ENCODE assay signal across 27 cellular contexts in genomic region chr14:45140661-45141187, GRCh38.
"Had no signal": no experiment of that assay in that cellular context is flagged by ENCODE, and none has a peak within 500 bp of the region (broad histone marks: within the 10 kb centered on the region; RNA-seq: fewer than 3 reads in every experiment).

No MANE protein-coding gene starts in this region.

- ATAC-seq: activated CD8-positive, alpha-beta T cell treated with anti-CD3 and anti-CD28 coated beads, Interleukin-2, amount 10 ng/mL, durations not matched to agents 7 days and 5 days; body of pancreas; esophagus mucosa; left cardiac atrium had no signal

- H3K4me3 ChIP-seq: body of pancreas, hepatocyte, ovary, prostate gland, spleen, thoracic aorta, vagina had no signal

- H2AFZ ChIP-seq: hepatocyte had no signal

- H3K27me3 Mint-ChIP-seq: activated naive CD4-positive, alpha-beta T cell treated with anti-CD3 and anti-CD28 coated beads, Interleukin-2, amount 50 U/mL, for 24 hours; memory B cell; type B pancreatic cell had no signal

- H3K4me2 ChIP-seq: hepatocyte had no signal

- H3K4me1 ChIP-seq: prostate gland had no signal

- H3K9me3 ChIP-seq: body of pancreas, neutrophil, ovary, prostate gland, spleen, thoracic aorta, vagina had no signal

- DNase-seq: activated CD4-positive, alpha-beta T cell treated with anti-CD3 and anti-CD28 coated beads for 1 hour; activated CD4-positive, alpha-beta T cell treated with anti-CD3 and anti-CD28 coated beads, Interleukin-2, amount 50 U/mL, for 1 hour; activated CD8-positive, alpha-beta T cell treated with anti-CD3 and anti-CD28 coated beads, Interleukin-2, amount 10 ng/mL, durations not matched to agents 7 days and 5 days; activated gamma-delta T cell treated with Interleukin-2 at 50 U/mL for 16 hours; anterior cingulate cortex; body of pancreas; caudate nucleus; dermis blood vessel endothelial cell; effector memory CD4-positive, alpha-beta T cell; glutamatergic neuron; left cardiac atrium; ovary; spleen; stimulated activated CD4-positive, alpha-beta T cell treated with anti-CD3 and anti-CD28 coated beads, Interleukin-4, amount 100 ng/mL, for 1 hour; stimulated activated naive CD4-positive, alpha-beta T cell treated with Interleukin-2 at 50 U/mL for 16 hours; WERI-Rb-1 had no signal

- H3K36me3 Mint-ChIP-seq: type B pancreatic cell had no signal

- H3K27ac ChIP-seq: body of pancreas, hepatocyte, neutrophil, ovary, prostate gland, spleen, thoracic aorta, vagina, WERI-Rb-1 had no signal

- H3K27me3 ChIP-seq: body of pancreas, hepatocyte, neutrophil, ovary, spleen, vagina had no signal

- H3K36me3 ChIP-seq: neutrophil, ovary, prostate gland, thoracic aorta, vagina had no signal

- H3K9me3 Mint-ChIP-seq: activated naive CD4-positive, alpha-beta T cell treated with anti-CD3 and anti-CD28 coated beads, Interleukin-2, amount 50 U/mL, for 24 hours; activated T-helper 1 cell treated with anti-CD3 and anti-CD28 coated beads, Interleukin-12 subunit alpha, Interleukin-12 subunit beta, Interleukin-2, Interleukin-4 antibody, amounts not matched to agents 30 ng/mL and 10 ng/mL and 1 ng/mL, durations not matched to agents 14 hours and 24 hours and 36 hours; memory B cell; nephron; type B pancreatic cell had no signal

- H3K27ac Mint-ChIP-seq: activated CD8-positive, alpha-beta T cell treated with anti-CD3 and anti-CD28 coated beads, Interleukin-2, amount 10 ng/mL, durations not matched to agents 7 days and 5 days; activated naive CD4-positive, alpha-beta T cell treated with anti-CD3 and anti-CD28 coated beads, Interleukin-2, amount 50 U/mL, for 24 hours; activated T-helper 1 cell treated with anti-CD3 and anti-CD28 coated beads, Interleukin-12 subunit alpha, Interleukin-12 subunit beta, Interleukin-2, Interleukin-4 antibody, amounts not matched to agents 30 ng/mL and 10 ng/mL and 1 ng/mL, durations not matched to agents 14 hours and 24 hours and 36 hours; memory B cell; nephron; type B pancreatic cell had no signal

- H3K4me3 Mint-ChIP-seq: activated CD8-positive, alpha-beta T cell treated with anti-CD3 and anti-CD28 coated beads, Interleukin-2, amount 10 ng/mL, durations not matched to agents 7 days and 5 days; activated naive CD4-positive, alpha-beta T cell treated with anti-CD3 and anti-CD28 coated beads, Interleukin-2, amount 50 U/mL, for 24 hours; activated T-helper 1 cell treated with anti-CD3 and anti-CD28 coated beads, Interleukin-12 subunit alpha, Interleukin-12 subunit beta, Interleukin-2, Interleukin-4 antibody, amounts not matched to agents 30 ng/mL and 10 ng/mL and 1 ng/mL, durations not matched to agents 14 hours and 24 hours and 36 hours; memory B cell; nephron had no signal
